In the genomic region with DNA sequence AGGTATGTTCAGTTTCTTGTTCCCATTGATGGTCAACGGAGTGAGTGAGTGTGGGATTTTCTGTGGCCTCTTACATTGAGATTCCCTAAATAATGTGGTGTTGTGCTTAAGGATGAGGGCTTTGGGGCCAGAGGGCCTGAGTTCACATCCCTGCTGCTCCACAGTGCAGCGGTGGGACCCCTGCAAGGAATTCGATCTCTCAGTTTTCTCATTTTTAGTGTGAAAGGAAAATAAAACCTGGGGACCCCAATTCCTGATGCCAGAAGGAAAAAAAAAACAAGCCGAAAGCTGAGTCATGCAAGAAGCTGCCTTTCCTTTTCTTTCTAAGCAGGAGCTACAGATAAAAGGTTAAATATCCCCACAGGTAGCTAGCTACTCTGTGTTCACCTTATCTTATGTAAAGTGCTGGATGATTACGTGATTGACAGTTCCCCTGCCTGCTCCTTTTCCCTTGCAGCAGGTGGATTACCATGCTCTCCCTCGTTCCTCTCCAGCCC, we compare ENCODE assay signal across 1 cellular context.
TF ChIP-seq lines count a peak whose summit lies in the region.

No MANE protein-coding gene starts in this region.

TF ChIP-seq in SK-N-SH treated with all-trans-retinoic acid at 6 μM for 48 hours, 23 proteins besides CTCF, POLR2A, EP300 and RAD21 (continued from another document):
- TF ChIP-seq, protein P1, sequence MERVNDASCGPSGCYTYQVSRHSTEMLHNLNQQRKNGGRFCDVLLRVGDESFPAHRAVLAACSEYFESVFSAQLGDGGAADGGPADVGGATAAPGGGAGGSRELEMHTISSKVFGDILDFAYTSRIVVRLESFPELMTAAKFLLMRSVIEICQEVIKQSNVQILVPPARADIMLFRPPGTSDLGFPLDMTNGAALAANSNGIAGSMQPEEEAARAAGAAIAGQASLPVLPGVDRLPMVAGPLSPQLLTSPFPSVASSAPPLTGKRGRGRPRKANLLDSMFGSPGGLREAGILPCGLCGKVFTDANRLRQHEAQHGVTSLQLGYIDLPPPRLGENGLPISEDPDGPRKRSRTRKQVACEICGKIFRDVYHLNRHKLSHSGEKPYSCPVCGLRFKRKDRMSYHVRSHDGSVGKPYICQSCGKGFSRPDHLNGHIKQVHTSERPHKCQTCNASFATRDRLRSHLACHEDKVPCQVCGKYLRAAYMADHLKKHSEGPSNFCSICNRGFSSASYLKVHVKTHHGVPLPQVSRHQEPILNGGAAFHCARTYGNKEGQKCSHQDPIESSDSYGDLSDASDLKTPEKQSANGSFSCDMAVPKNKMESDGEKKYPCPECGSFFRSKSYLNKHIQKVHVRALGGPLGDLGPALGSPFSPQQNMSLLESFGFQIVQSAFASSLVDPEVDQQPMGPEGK (CRISPR knock-in tag; IDR thresholded peaks at IDR 0.05; ENCODE audit: borderline replicate concordance): no peak
- TF ChIP-seq CREB5 (CRISPR knock-in tag; IDR thresholded peaks at IDR 0.05; ENCODE audit: low read depth): no peak
